In genomic region chr10:63886281-63887025, GRCh38 we compare ENCODE assay signal across 29 cellular contexts.
A peak's percentile ranks its signal among the peaks of the same experiment; 100 is the strongest.
DNase-seq lines count a peak whose midpoint lies in the region; ATAC-seq and TF ChIP-seq lines count a peak whose summit lies in the region.
"Had no signal": no experiment of that assay in that cellular context is flagged by ENCODE, and none has a peak within 500 bp of the region (broad histone marks: within the 10 kb centered on the region; RNA-seq: fewer than 3 reads in every experiment).

No MANE protein-coding gene starts in this region.

- no peaks in the 10 kb centered on the region for H3K9me3 Mint-ChIP-seq in T-cell
- H3K9me3 Mint-ChIP-seq in CD4-positive, alpha-beta memory T cell = peaks cover 0 to 3% (median 0%) of the 10 kb centered on the region in 8 donors
- H3K9me3 Mint-ChIP-seq: CD8-positive, alpha-beta T cell; H9; HFFc6; T-helper 1 cell treated with Interleukin-12 subunit alpha and Interleukin-12 subunit beta and Interleukin-4 antibody, amounts not matched to agents 30 μg/mL and 1 μg/mL, for 36 hours had no signal

- H3K27ac ChIP-seq in HCT116 (ENCODE audit: low read depth, low read length) (peak overlapping the region; percentile 16; the same call in 1 of the 2 replicates), mesendoderm (ENCODE audit: low read depth, low read length) (no peak overlapping the region)
- no peak overlapping the region for H3K27ac ChIP-seq in CD4-positive, alpha-beta memory T cell (ENCODE audit: low read depth, low read length)
- H3K27ac ChIP-seq: BLaER1 treated with 17β-estradiol and CSF1 and Interleukin-3, amounts not matched to agents 10 nM and 100 nM; GM23248; PC-9; SJSA1 had no signal

- peak overlapping the region; percentile 87 for H4K5ac ChIP-seq in mesendoderm (ENCODE audit: low read length)

- POLR2A ChIA-PET in HCT116 (lab: Charles Lee) = no interaction called here
- POLR2A ChIA-PET in T-cell (lab: Charles Lee) = no interaction called here
- POLR2A ChIA-PET in CD4-positive, alpha-beta memory T cell (lab: Charles Lee; ENCODE audit: partially characterized antibody) = no interaction called here

- H3K4me2 ChIP-seq in HCT116 (ENCODE audit: low read length) = peak overlapping the region; percentile 38
- H3K4me2 ChIP-seq in mesendoderm (ENCODE audit: low read length) = no peak overlapping the region
- H3K4me2 ChIP-seq: BLaER1 treated with 17β-estradiol and CSF1 and Interleukin-3, amounts not matched to agents 10 nM and 100 nM; PC-9 had no signal

- H3K27me3 ChIP-seq in HCT116 (ENCODE audit: insufficient read depth, low read length) = no peaks in the 10 kb centered on the region
- H3K27me3 ChIP-seq in mesendoderm (ENCODE audit: insufficient read depth, low read length, poor library complexity) = no peaks in the 10 kb centered on the region
- H3K27me3 ChIP-seq in CD4-positive, alpha-beta memory T cell (ENCODE audit: insufficient read depth, low read length) = no peaks in the 10 kb centered on the region
- H3K27me3 ChIP-seq: BLaER1 treated with 17β-estradiol and CSF1 and Interleukin-3, amounts not matched to agents 10 nM and 100 nM; SJSA1 had no signal

- H3K9me3 ChIP-seq in HCT116 (ENCODE audit: control insufficient read depth in 1 of 2, insufficient read depth in 1 of 2, low read depth in 1 of 2, low read length in 2 of 2) = no peaks in the 10 kb centered on the region
- no peaks in the 10 kb centered on the region for H3K9me3 ChIP-seq in CD4-positive, alpha-beta memory T cell (ENCODE audit: control insufficient read depth in 1 of 2, low read length in 2 of 2)
- H3K9me3 ChIP-seq: SJSA1 had no signal

- no peak overlapping the region for H3K23ac ChIP-seq in mesendoderm (ENCODE audit: low read length)

- no peak for TF ChIP-seq RAD21 in HCT116 (IDR thresholded peaks at IDR 0.05; ENCODE audit: low read depth)

- H3K9ac ChIP-seq in HCT116 (ENCODE audit: low read length) = no peak overlapping the region
- no peak overlapping the region for H3K9ac ChIP-seq in mesendoderm (ENCODE audit: low read length)
- H3K9ac ChIP-seq: BLaER1 treated with 17β-estradiol and CSF1 and Interleukin-3, amounts not matched to agents 10 nM and 100 nM; GM23248 had no signal

- H3K4me1 Mint-ChIP-seq in T-cell = no peaks in the 10 kb centered on the region
- no peaks in the 10 kb centered on the region for H3K4me1 Mint-ChIP-seq in CD4-positive, alpha-beta memory T cell

- H3K56ac ChIP-seq in mesendoderm (ENCODE audit: low read length) = peak overlapping the region; percentile 56

- no TSS peak for BruUV-seq in HCT116 (replicated peaks; lab: Mats Ljungman, UMichigan)

- CTCF ChIA-PET in HCT116 (lab: Charles Lee) (interaction anchor here (0.7 to 1.5 kb wide), 6 partner anchors 8 to 1292 kb away, joined by 3 to 23 read pairs (median 3); no protein-coding TSS in a partner anchor), T-cell (lab: Charles Lee) (interaction anchor here in 1 of 2 donors (0.5 kb wide), 1 partner anchor 1186 kb away, joined by 3 read pairs; no protein-coding TSS in a partner anchor)
- CTCF ChIA-PET in CD4-positive, alpha-beta memory T cell (lab: Charles Lee; ENCODE audit: partially characterized antibody) = interaction anchor here (0.6 to 1.4 kb wide), 2 partner anchors 21 to 521 kb away, joined by 3 to 7 read pairs; no protein-coding TSS in a partner anchor

- H2BK15ac ChIP-seq in mesendoderm (replicated peaks; ENCODE audit: low read depth) = no peak overlapping the region

- H3K79me2 ChIP-seq in HCT116 (ENCODE audit: insufficient read depth, low read length) (no peaks in the 10 kb centered on the region), mesendoderm (ENCODE audit: control insufficient read depth, insufficient read depth, low read length) (no peaks in the 10 kb centered on the region)

- H3K18ac ChIP-seq in mesendoderm (ENCODE audit: low read length) = no peak overlapping the region

- no peaks in the 10 kb centered on the region for H4K20me1 ChIP-seq in HCT116 (ENCODE audit: insufficient read depth)
- H4K20me1 ChIP-seq: BLaER1 treated with 17β-estradiol and CSF1 and Interleukin-3, amounts not matched to agents 10 nM and 100 nM had no signal

- DNase-seq in AG20443 (ENCODE audit: low spot score) (peak; percentile 48), HCT116 (ENCODE audit: low read depth, low spot score) (no peak), cerebellar cortex (ENCODE audit: low spot score) (peak; percentile 89), mesendoderm (no peak), T-cell (no peak), RKO (ENCODE audit: low spot score) (no peak)
- no peak for DNase-seq in CD4-positive, alpha-beta memory T cell
- DNase-seq: 8988T; ACHN; AML-193; CD8-positive, alpha-beta T cell; DMS 273 treated with DMSO at 0.1 percent for 48 hours; DMS79; GM23248; HFFc6; KG1; NCI-H1092; NCI-H1417 treated with DMSO at 0.1 percent for 48 hours; NCI-H187 treated with DMSO at 0.1 percent for 48 hours; NCI-H524 treated with DMSO at 0.1 percent for 48 hours; NCI-H82; NK-92 treated with Interleukin-12 subunit alpha and Interleukin-12 subunit beta, amount 100 ng/mL, for 24 hours; PC-9; Right ventricle myocardium superior had no signal

- no peak overlapping the region for H2AK5ac ChIP-seq in mesendoderm (ENCODE audit: low read length)

- RAD21 ChIA-PET in HCT116 (lab: Charles Lee; ENCODE audit: low non-redundant PET in 1 of 2, low total read pairs in 2 of 2, uncharacterized antibody in 2 of 2, unreplicated experiment in 2 of 2) = interaction anchor here in 1 of 2 experiments (1.1 kb wide), 1 partner anchor 91 kb away, joined by 3 read pairs; no protein-coding TSS in a partner anchor

- H2BK5ac ChIP-seq in mesendoderm (ENCODE audit: low read length) = no peak overlapping the region

- H3K4me3 ChIP-seq in HCT116 (replicated peaks in 1 of 2; ENCODE audit: low read depth in 1 of 2, low read length in 2 of 2) (no peak overlapping the region), mesendoderm (ENCODE audit: low read length) (no peak overlapping the region)
- no peak overlapping the region for H3K4me3 ChIP-seq in CD4-positive, alpha-beta memory T cell (ENCODE audit: low read length in 2 of 2)
- H3K4me3 ChIP-seq: BLaER1 treated with 17β-estradiol and CSF1 and Interleukin-3, amounts not matched to agents 10 nM and 100 nM; GM23248; PC-9; SJSA1 had no signal

- no peak; the same call in 1 of the 2 replicates for ATAC-seq in HCT116
- ATAC-seq in HG03378 (IDR thresholded peaks at IDR 0.05; ENCODE audit: unreplicated experiment) = no peak
- ATAC-seq in T-cell (replicated peaks in 1 of 4) = no peak
- ATAC-seq: CD8-positive, alpha-beta T cell had no signal

- WGBS in mesendoderm (ENCODE audit: extremely low coverage, insufficient coverage, low lambda C conversion rate) = no CpG with 5 or more reads among the region's 4 CpGs

- no peaks in the 10 kb centered on the region for H3K9me2 ChIP-seq in HCT116 (ENCODE audit: insufficient read depth)

- H3K27ac Mint-ChIP-seq in T-cell = no peak overlapping the region
- H3K27ac Mint-ChIP-seq in CD4-positive, alpha-beta memory T cell = no peak overlapping the region
- H3K27ac Mint-ChIP-seq: CD8-positive, alpha-beta T cell; HFFc6; T-helper 1 cell treated with Interleukin-12 subunit alpha and Interleukin-12 subunit beta and Interleukin-4 antibody, amounts not matched to agents 30 μg/mL and 1 μg/mL, for 36 hours had no signal

- no peak overlapping the region for H2BK120ac ChIP-seq in mesendoderm (ENCODE audit: low read depth, low read length)

- no peak overlapping the region for H4K8ac ChIP-seq in mesendoderm (ENCODE audit: low read depth, low read length)

- TF ChIP-seq POLR2A in HCT116 (IDR thresholded peaks at IDR 0.05; ENCODE audit: borderline replicate concordance, extremely low read depth, insufficient read depth, insufficient read length) = peak; percentile 15

- no peaks in the 10 kb centered on the region for H3K79me1 ChIP-seq in mesendoderm (ENCODE audit: low read length)

- peaks cover 0 to 11% of the 10 kb centered on the region in 2 experiments; a peak in 1 of 4 replicates for H3K4me1 ChIP-seq in HCT116 (ENCODE audit: control insufficient read depth in 1 of 2, insufficient read depth in 2 of 2, low read length in 2 of 2)
- H3K4me1 ChIP-seq in mesendoderm (ENCODE audit: control insufficient read depth, low read depth, low read length) = peaks cover 2% of the 10 kb centered on the region
- no peaks in the 10 kb centered on the region for H3K4me1 ChIP-seq in CD4-positive, alpha-beta memory T cell (ENCODE audit: insufficient read depth, low read length)
- H3K4me1 ChIP-seq: BLaER1 treated with 17β-estradiol and CSF1 and Interleukin-3, amounts not matched to agents 10 nM and 100 nM; SJSA1 had no signal

- intact Hi-C loops in HCT116 (cut with micrococcal nuclease) = no loop called here
- intact Hi-C loops in CD4-positive, alpha-beta memory T cell (cut with micrococcal nuclease) = no loop called here

- peak overlapping the region; percentile 76 for H2AFZ ChIP-seq in HCT116 (ENCODE audit: low read depth, low read length, poor library complexity, severe bottlenecking)
- H2AFZ ChIP-seq: GM23248, PC-9 had no signal

- H3K4me3 Mint-ChIP-seq in T-cell = no peak overlapping the region
- H3K4me3 Mint-ChIP-seq in CD4-positive, alpha-beta memory T cell = no peak overlapping the region
- H3K4me3 Mint-ChIP-seq: CD8-positive, alpha-beta T cell; H9; HFFc6; T-helper 1 cell treated with Interleukin-12 subunit alpha and Interleukin-12 subunit beta and Interleukin-4 antibody, amounts not matched to agents 30 μg/mL and 1 μg/mL, for 36 hours had no signal

- TF ChIP-seq CTCF in HCT116 (IDR thresholded peaks at IDR 0.05 in 2 of 3, conservative IDR thresholded peaks at IDR 0.05 in 1 of 3; ENCODE audit: borderline replicate concordance in 1 of 3, insufficient read depth in 1 of 3, low read depth in 2 of 3, low read length in 2 of 3) = no peak

- H3K36me3 ChIP-seq in HCT116 (ENCODE audit: control insufficient read depth in 1 of 2, insufficient read depth in 2 of 2, low read length in 2 of 2) (no peaks in the 10 kb centered on the region), mesendoderm (ENCODE audit: control insufficient read depth, insufficient read depth, low read length) (no peaks in the 10 kb centered on the region)
- no peaks in the 10 kb centered on the region for H3K36me3 ChIP-seq in CD4-positive, alpha-beta memory T cell (ENCODE audit: insufficient read depth, low read length)
- H3K36me3 ChIP-seq: BLaER1 treated with 17β-estradiol and CSF1 and Interleukin-3, amounts not matched to agents 10 nM and 100 nM; SJSA1 had no signal

- H3K4ac ChIP-seq in mesendoderm (ENCODE audit: low read depth, low read length) = no peak overlapping the region

- no peaks in the 10 kb centered on the region for H3K36me3 Mint-ChIP-seq in T-cell
- no peaks in the 10 kb centered on the region for H3K36me3 Mint-ChIP-seq in CD4-positive, alpha-beta memory T cell
- H3K36me3 Mint-ChIP-seq: CD8-positive, alpha-beta T cell had no signal

- H3K27me3 Mint-ChIP-seq in T-cell = peaks cover 8 to 9% of the 10 kb centered on the region in 2 donors
- peaks cover 0 to 4% of the 10 kb centered on the region in 2 donors for H3K27me3 Mint-ChIP-seq in CD4-positive, alpha-beta memory T cell

TF ChIP-seq in HCT116, 20 proteins besides CTCF, POLR2A, EP300 and RAD21 (continues in another document):
- TF ChIP-seq ZFX (IDR thresholded peaks at IDR 0.05) = no peak
- no peak for TF ChIP-seq ELF1 (IDR thresholded peaks at IDR 0.05; ENCODE audit: borderline replicate concordance, low read depth)
- no peak for TF ChIP-seq ATF3 (IDR thresholded peaks at IDR 0.05)

Comparison
In these comparisons a context has a peak if more than half of its experiments do, and no peak if none do; other contexts are left out.
1. DNase-seq: peak in AG20443 (single experiment) and cerebellar cortex (single experiment); none in HCT116 (single experiment), mesendoderm (single experiment), T-cell (0 of 34), CD4-positive, alpha-beta memory T cell (0 of 5) and RKO (single experiment).